Comparison of ENCODE assay signal across 21 cellular contexts in the genomic region with DNA sequence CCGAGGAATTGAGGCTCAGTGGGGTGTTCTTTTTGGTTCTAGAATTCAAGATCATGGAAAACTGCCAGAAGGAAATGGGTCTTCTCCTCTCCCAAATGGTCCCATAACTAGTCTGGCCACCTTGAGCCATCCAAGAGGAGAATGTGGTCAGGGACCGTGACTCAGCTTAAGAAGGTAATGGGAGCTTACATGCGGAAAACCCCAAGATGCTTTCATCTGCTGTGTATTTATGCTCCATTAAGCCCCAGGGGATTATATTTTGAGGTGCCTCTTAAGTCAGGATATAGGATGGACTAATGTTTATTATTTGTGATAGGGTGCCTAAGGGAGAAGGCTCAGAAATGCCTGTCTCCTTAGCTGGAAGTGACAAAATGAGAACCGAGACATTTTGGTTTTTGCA.
"Had no signal": no experiment of that assay in that cellular context is flagged by ENCODE, and none has a peak within 500 bp of the region (broad histone marks: within the 10 kb centered on the region; RNA-seq: fewer than 3 reads in every experiment).

No MANE protein-coding gene starts in this region.

- ATAC-seq: activated CD8-positive, alpha-beta memory T cell treated with anti-CD3 and anti-CD28 coated beads, Interleukin-2, amount 10 ng/mL, durations not matched to agents 7 days and 5 days; activated T-cell treated with anti-CD3 and anti-CD28 coated beads, Interleukin-2, amount 50 U/mL, for 4 hours; gastroesophageal sphincter; left colon; mucosa of descending colon; naive thymus-derived CD8-positive, alpha-beta T cell; stimulated activated naive B cell treated with anti-CD40 and anti-IgM and Interleukin-4, amounts not matched to agents 10 μg/mL and 1 μg/mL and 100 μg/mL, for 72 hours had no signal

- H3K36me3 Mint-ChIP-seq: activated CD8-positive, alpha-beta memory T cell treated with anti-CD3 and anti-CD28 coated beads, Interleukin-2, amount 10 ng/mL, durations not matched to agents 7 days and 5 days; activated naive CD8-positive, alpha-beta T cell; naive thymus-derived CD8-positive, alpha-beta T cell; stimulated activated naive B cell treated with anti-CD40 and anti-IgM and Interleukin-4, amounts not matched to agents 10 μg/mL and 1 μg/mL and 100 μg/mL, for 72 hours had no signal

- H3K27ac ChIP-seq: dorsolateral prefrontal cortex, gastroesophageal sphincter, prostate gland, sigmoid colon, transverse colon had no signal

- H3K9me3 ChIP-seq: gastroesophageal sphincter, mucosa of descending colon, prostate gland, sigmoid colon, transverse colon had no signal

- H3K27me3 ChIP-seq: gastroesophageal sphincter, sigmoid colon, transverse colon had no signal

- H3K27ac Mint-ChIP-seq: activated CD8-positive, alpha-beta memory T cell treated with anti-CD3 and anti-CD28 coated beads, Interleukin-2, amount 10 ng/mL, durations not matched to agents 7 days and 5 days; activated naive CD8-positive, alpha-beta T cell; naive thymus-derived CD8-positive, alpha-beta T cell; stimulated activated naive B cell treated with anti-CD40 and anti-IgM and Interleukin-4, amounts not matched to agents 10 μg/mL and 1 μg/mL and 100 μg/mL, for 72 hours had no signal

- H3K4me3 ChIP-seq: dorsolateral prefrontal cortex, gastroesophageal sphincter, lung, mucosa of descending colon, prostate gland, sigmoid colon, transverse colon had no signal

- H3K9me3 Mint-ChIP-seq: activated T-cell treated with anti-CD3 and anti-CD28 coated beads, Interleukin-2, amount 50 U/mL, for 4 hours; naive thymus-derived CD8-positive, alpha-beta T cell; stimulated activated naive B cell treated with anti-CD40 and anti-IgM and Interleukin-4, amounts not matched to agents 10 μg/mL and 1 μg/mL and 100 μg/mL, for 72 hours had no signal

- H3K4me1 ChIP-seq: gastroesophageal sphincter, prostate gland, sigmoid colon had no signal

- H3K4me3 Mint-ChIP-seq: activated CD8-positive, alpha-beta memory T cell treated with anti-CD3 and anti-CD28 coated beads, Interleukin-2, amount 10 ng/mL, durations not matched to agents 7 days and 5 days; activated naive CD8-positive, alpha-beta T cell; activated T-cell treated with anti-CD3 and anti-CD28 coated beads, Interleukin-2, amount 50 U/mL, for 4 hours; naive thymus-derived CD8-positive, alpha-beta T cell; stimulated activated naive B cell treated with anti-CD40 and anti-IgM and Interleukin-4, amounts not matched to agents 10 μg/mL and 1 μg/mL and 100 μg/mL, for 72 hours had no signal

- H3K27me3 Mint-ChIP-seq: activated naive CD8-positive, alpha-beta T cell; stimulated activated naive B cell treated with anti-CD40 and anti-IgM and Interleukin-4, amounts not matched to agents 10 μg/mL and 1 μg/mL and 100 μg/mL, for 72 hours had no signal

- DNase-seq: activated CD4-positive, alpha-beta T cell treated with anti-CD3 and anti-CD28 coated beads for 1 hour; activated CD4-positive, alpha-beta T cell treated with anti-CD3 and anti-CD28 coated beads, Interleukin-2, amount 50 U/mL, for 48 hours; activated CD8-positive, alpha-beta memory T cell treated with anti-CD3 and anti-CD28 coated beads, Interleukin-2, amount 10 ng/mL, durations not matched to agents 7 days and 5 days; activated gamma-delta T cell; activated T-cell treated with anti-CD3 and anti-CD28 coated beads, Interleukin-2, amount 50 U/mL, for 4 hours; hippocampal formation; left colon; mucosa of descending colon; naive thymus-derived CD8-positive, alpha-beta T cell; occipital lobe; sigmoid colon; stimulated activated CD4-positive, alpha-beta T cell treated with anti-CD3 and anti-CD28 coated beads, Interleukin-2, amount 100 ng/mL, for 24 hours; stimulated activated naive B cell treated with anti-CD40 and anti-IgM and Interleukin-4, amounts not matched to agents 10 μg/mL and 1 μg/mL and 100 μg/mL, for 72 hours; substantia nigra; T-helper 9 cell; transverse colon had no signal

- H3K36me3 ChIP-seq: gastroesophageal sphincter, prostate gland, sigmoid colon, transverse colon had no signal

- H3K4me1 Mint-ChIP-seq: activated CD8-positive, alpha-beta memory T cell treated with anti-CD3 and anti-CD28 coated beads, Interleukin-2, amount 10 ng/mL, durations not matched to agents 7 days and 5 days; stimulated activated naive B cell treated with anti-CD40 and anti-IgM and Interleukin-4, amounts not matched to agents 10 μg/mL and 1 μg/mL and 100 μg/mL, for 72 hours had no signal
